ENCODE assay signal across 8 cellular contexts in genomic region chr16:2867661-2867986, GRCh38. TPM values are rescaled to one million over a fixed set of nuclear protein-coding genes. Genes with fewer than 3 reads are reported as not detected.
A peak's percentile ranks its signal among the peaks of the same experiment; 100 is the strongest.
DNase-seq lines count a peak whose midpoint lies in the region.

No MANE protein-coding gene starts in this region.

- H3K27ac ChIP-seq in stomach smooth muscle (ENCODE audit: low read length) = peak overlapping the region; percentile 90

- DNase-seq in T-helper 1 cell (no peak), immature natural killer cell (no peak), Kasumi-1 (lab: John Stamatoyannopoulos, UW) (no peak), COR-L47 (lab: John Stamatoyannopoulos, UW) (no peak), NCI-H146 treated with DMSO at 0.1 percent for 48 hours (lab: John Stamatoyannopoulos, UW; ENCODE audit: unreplicated experiment) (no peak)

- H3K36me3 ChIP-seq in stomach smooth muscle (ENCODE audit: control insufficient read depth in 2 of 2, insufficient read depth in 2 of 2, low read length in 2 of 2) = no peaks in the 10 kb centered on the region

- peaks cover 17% of the 10 kb centered on the region for H3K27me3 Mint-ChIP-seq in T-helper 1 cell treated with Interleukin-12 subunit alpha and Interleukin-12 subunit beta and Interleukin-4 antibody, amounts not matched to agents 30 μg/mL and 1 μg/mL, for 36 hours (ENCODE audit: low read depth)
- no peaks in the 10 kb centered on the region for H3K27me3 Mint-ChIP-seq in activated naive CD8-positive, alpha-beta T cell
- peaks cover 7 to 13% (median 9%) of the 10 kb centered on the region in 3 donors for H3K27me3 Mint-ChIP-seq in immature natural killer cell (ENCODE audit: low read depth in 3 of 3)

- H3K27me3 ChIP-seq in stomach smooth muscle (ENCODE audit: control insufficient read depth in 1 of 2, insufficient read depth in 2 of 2, low read length in 2 of 2) = no peaks in the 10 kb centered on the region

- H3K9me3 ChIP-seq in stomach smooth muscle (ENCODE audit: control insufficient read depth in 2 of 2, low read length in 2 of 2) = no peaks in the 10 kb centered on the region

- peaks cover 8% of the 10 kb centered on the region for H3K4me1 Mint-ChIP-seq in T-helper 1 cell treated with Interleukin-12 subunit alpha and Interleukin-12 subunit beta and Interleukin-4 antibody, amounts not matched to agents 30 μg/mL and 1 μg/mL, for 36 hours (ENCODE audit: low read depth)
- H3K4me1 Mint-ChIP-seq in activated naive CD8-positive, alpha-beta T cell (ENCODE audit: low read depth) = peaks cover 14% of the 10 kb centered on the region
- peaks cover 16 to 18% of the 10 kb centered on the region in 2 donors for H3K4me1 Mint-ChIP-seq in immature natural killer cell

- peaks cover 3% of the 10 kb centered on the region for H3K4me1 ChIP-seq in stomach smooth muscle (ENCODE audit: control insufficient read depth, insufficient read depth, low read length)

- H3K4me3 ChIP-seq in stomach smooth muscle (ENCODE audit: low read length in 2 of 2) = peak overlapping the region; percentile 83 to 96

- H3K4me3 Mint-ChIP-seq in T-helper 1 cell treated with Interleukin-12 subunit alpha and Interleukin-12 subunit beta and Interleukin-4 antibody, amounts not matched to agents 30 μg/mL and 1 μg/mL, for 36 hours = peak overlapping the region; percentile 87
- H3K4me3 Mint-ChIP-seq in activated naive CD8-positive, alpha-beta T cell = peak overlapping the region; percentile 91
- H3K4me3 Mint-ChIP-seq in immature natural killer cell = peak overlapping the region; percentile 84 to 93 (median 90)

- no peaks in the 10 kb centered on the region for H3K36me3 Mint-ChIP-seq in T-helper 1 cell treated with Interleukin-12 subunit alpha and Interleukin-12 subunit beta and Interleukin-4 antibody, amounts not matched to agents 30 μg/mL and 1 μg/mL, for 36 hours (ENCODE audit: low read depth)
- no peaks in the 10 kb centered on the region for H3K36me3 Mint-ChIP-seq in activated naive CD8-positive, alpha-beta T cell
- H3K36me3 Mint-ChIP-seq in immature natural killer cell = no peaks in the 10 kb centered on the region

- peak overlapping the region; percentile 79 to 93 for H3K9ac ChIP-seq in stomach smooth muscle (ENCODE audit: low read length in 2 of 2)

- H3K9me3 Mint-ChIP-seq in T-helper 1 cell treated with Interleukin-12 subunit alpha and Interleukin-12 subunit beta and Interleukin-4 antibody, amounts not matched to agents 30 μg/mL and 1 μg/mL, for 36 hours = no peaks in the 10 kb centered on the region
- no peaks in the 10 kb centered on the region for H3K9me3 Mint-ChIP-seq in activated naive CD8-positive, alpha-beta T cell (ENCODE audit: low read depth)
- no peaks in the 10 kb centered on the region for H3K9me3 Mint-ChIP-seq in immature natural killer cell

- H3K27ac Mint-ChIP-seq in T-helper 1 cell treated with Interleukin-12 subunit alpha and Interleukin-12 subunit beta and Interleukin-4 antibody, amounts not matched to agents 30 μg/mL and 1 μg/mL, for 36 hours = peak overlapping the region; percentile 83
- H3K27ac Mint-ChIP-seq in activated naive CD8-positive, alpha-beta T cell = peak overlapping the region; percentile 76
- peak overlapping the region; percentile 90 to 97 (median 93) for H3K27ac Mint-ChIP-seq in immature natural killer cell

RNA-seq across cellular contexts. Expression of gene PRSS22, which starts 9.7 kb away (rescaled TPM):
- polyA plus RNA-seq in immature natural killer cell = under 1 TPM in 2 of 3 donors, not detected in 1; 0.23 to 0.40 TPM

RNA-seq across cellular contexts. Expression of gene FLYWCH2, which starts 15.4 kb away (rescaled TPM):
- 10 to 100 TPM; 15.9 to 24.5 (median 18.3) TPM for polyA plus RNA-seq in immature natural killer cell

RNA-seq across cellular contexts. Expression of gene ZG16B, which starts 37.5 kb away (rescaled TPM):
- polyA plus RNA-seq in immature natural killer cell = 1 to 10 TPM; 1.2 to 3.9 (median 1.5) TPM

RNA-seq across cellular contexts. Expression of gene FLYWCH1, which starts 44.1 kb away (rescaled TPM):
- polyA plus RNA-seq in immature natural killer cell = 10 to 100 TPM in 1 of 3 donors, 1 to 10 TPM in 2; 2.5 to 16.1 (median 4.8) TPM

RNA-seq across cellular contexts. Expression of gene PRSS21, which starts 50.6 kb away (rescaled TPM):
- 10 to 100 TPM in 1 of 3 donors, 1 to 10 TPM in 2; 3.1 to 11.0 (median 6.8) TPM for polyA plus RNA-seq in immature natural killer cell
